ENCODE assay signal across 1 cellular context in the genomic region with DNA sequence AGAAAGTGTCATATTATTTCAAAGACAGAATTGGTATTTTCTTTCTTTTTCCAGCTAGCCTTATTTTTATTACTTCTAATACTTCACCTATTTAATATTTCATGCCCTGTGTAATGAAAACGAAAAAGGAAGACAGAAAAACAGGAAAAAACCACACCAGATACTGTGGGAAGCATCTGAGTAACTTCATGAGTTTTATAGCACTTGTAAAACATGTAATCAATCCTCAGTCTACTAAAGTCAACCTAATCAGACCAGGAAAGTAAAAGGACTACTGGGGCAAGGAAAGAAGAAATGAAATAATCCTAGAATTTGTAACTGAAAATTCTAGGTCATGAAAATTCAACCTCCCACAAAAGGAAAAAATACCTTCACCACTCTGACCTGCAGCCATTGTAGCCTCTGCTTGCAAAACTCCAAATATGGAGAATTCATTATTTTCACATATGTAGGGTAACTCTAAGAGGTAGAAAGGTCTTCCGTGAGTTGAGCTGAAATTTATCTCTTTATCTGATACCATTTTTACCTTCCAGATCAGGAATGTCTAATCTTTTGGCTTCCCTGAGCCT.
TF ChIP-seq lines count a peak whose summit lies in the region.

No MANE protein-coding gene starts in this region.

TF ChIP-seq in GM23338, 12 proteins besides CTCF, POLR2A, EP300 and RAD21 (continued from another document):
- TF ChIP-seq, protein P1, sequence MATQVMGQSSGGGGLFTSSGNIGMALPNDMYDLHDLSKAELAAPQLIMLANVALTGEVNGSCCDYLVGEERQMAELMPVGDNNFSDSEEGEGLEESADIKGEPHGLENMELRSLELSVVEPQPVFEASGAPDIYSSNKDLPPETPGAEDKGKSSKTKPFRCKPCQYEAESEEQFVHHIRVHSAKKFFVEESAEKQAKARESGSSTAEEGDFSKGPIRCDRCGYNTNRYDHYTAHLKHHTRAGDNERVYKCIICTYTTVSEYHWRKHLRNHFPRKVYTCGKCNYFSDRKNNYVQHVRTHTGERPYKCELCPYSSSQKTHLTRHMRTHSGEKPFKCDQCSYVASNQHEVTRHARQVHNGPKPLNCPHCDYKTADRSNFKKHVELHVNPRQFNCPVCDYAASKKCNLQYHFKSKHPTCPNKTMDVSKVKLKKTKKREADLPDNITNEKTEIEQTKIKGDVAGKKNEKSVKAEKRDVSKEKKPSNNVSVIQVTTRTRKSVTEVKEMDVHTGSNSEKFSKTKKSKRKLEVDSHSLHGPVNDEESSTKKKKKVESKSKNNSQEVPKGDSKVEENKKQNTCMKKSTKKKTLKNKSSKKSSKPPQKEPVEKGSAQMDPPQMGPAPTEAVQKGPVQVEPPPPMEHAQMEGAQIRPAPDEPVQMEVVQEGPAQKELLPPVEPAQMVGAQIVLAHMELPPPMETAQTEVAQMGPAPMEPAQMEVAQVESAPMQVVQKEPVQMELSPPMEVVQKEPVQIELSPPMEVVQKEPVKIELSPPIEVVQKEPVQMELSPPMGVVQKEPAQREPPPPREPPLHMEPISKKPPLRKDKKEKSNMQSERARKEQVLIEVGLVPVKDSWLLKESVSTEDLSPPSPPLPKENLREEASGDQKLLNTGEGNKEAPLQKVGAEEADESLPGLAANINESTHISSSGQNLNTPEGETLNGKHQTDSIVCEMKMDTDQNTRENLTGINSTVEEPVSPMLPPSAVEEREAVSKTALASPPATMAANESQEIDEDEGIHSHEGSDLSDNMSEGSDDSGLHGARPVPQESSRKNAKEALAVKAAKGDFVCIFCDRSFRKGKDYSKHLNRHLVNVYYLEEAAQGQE (IDR thresholded peaks at IDR 0.05; ENCODE audit: unreplicated experiment) = no peak
